ENCODE assay signal across 1 cellular context in the genomic region with DNA sequence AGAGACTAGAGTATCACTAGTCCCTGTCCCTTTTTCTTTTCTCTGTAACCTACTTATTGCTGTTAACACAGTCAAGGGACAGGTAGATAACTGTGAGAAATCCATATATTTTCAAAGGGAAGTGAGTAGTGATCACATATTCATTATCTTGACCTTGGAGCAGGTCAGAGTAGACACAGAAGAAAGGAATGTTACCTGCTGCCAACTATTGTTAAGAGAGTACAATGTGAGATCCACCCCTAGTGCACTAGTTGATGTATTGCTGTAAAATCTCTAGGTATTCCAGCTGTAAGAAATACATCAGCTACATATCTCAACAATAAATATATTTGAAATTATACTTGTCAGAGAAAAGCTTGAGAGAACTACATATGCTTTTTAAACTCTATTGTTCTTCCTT.
TF ChIP-seq lines count a peak whose summit lies in the region.

No MANE protein-coding gene starts in this region.

TF ChIP-seq in Ishikawa, 13 proteins besides CTCF, POLR2A, EP300 and RAD21 (continued from another document):
- TF ChIP-seq, protein P1, sequence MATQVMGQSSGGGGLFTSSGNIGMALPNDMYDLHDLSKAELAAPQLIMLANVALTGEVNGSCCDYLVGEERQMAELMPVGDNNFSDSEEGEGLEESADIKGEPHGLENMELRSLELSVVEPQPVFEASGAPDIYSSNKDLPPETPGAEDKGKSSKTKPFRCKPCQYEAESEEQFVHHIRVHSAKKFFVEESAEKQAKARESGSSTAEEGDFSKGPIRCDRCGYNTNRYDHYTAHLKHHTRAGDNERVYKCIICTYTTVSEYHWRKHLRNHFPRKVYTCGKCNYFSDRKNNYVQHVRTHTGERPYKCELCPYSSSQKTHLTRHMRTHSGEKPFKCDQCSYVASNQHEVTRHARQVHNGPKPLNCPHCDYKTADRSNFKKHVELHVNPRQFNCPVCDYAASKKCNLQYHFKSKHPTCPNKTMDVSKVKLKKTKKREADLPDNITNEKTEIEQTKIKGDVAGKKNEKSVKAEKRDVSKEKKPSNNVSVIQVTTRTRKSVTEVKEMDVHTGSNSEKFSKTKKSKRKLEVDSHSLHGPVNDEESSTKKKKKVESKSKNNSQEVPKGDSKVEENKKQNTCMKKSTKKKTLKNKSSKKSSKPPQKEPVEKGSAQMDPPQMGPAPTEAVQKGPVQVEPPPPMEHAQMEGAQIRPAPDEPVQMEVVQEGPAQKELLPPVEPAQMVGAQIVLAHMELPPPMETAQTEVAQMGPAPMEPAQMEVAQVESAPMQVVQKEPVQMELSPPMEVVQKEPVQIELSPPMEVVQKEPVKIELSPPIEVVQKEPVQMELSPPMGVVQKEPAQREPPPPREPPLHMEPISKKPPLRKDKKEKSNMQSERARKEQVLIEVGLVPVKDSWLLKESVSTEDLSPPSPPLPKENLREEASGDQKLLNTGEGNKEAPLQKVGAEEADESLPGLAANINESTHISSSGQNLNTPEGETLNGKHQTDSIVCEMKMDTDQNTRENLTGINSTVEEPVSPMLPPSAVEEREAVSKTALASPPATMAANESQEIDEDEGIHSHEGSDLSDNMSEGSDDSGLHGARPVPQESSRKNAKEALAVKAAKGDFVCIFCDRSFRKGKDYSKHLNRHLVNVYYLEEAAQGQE (IDR thresholded peaks at IDR 0.05; ENCODE audit: low read depth), result no peak
- peak; percentile 85 for TF ChIP-seq FOXM1 (IDR thresholded peaks at IDR 0.05; ENCODE audit: borderline replicate concordance, low read depth)
- TF ChIP-seq, protein P2, sequence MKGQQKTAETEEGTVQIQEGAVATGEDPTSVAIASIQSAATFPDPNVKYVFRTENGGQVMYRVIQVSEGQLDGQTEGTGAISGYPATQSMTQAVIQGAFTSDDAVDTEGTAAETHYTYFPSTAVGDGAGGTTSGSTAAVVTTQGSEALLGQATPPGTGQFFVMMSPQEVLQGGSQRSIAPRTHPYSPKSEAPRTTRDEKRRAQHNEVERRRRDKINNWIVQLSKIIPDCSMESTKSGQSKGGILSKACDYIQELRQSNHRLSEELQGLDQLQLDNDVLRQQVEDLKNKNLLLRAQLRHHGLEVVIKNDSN (IDR thresholded peaks at IDR 0.05), result no peak
TF ChIP-seq in Ishikawa: peak in this region for 5.
